ENCODE assay signal across 8 cellular contexts in the genomic region with DNA sequence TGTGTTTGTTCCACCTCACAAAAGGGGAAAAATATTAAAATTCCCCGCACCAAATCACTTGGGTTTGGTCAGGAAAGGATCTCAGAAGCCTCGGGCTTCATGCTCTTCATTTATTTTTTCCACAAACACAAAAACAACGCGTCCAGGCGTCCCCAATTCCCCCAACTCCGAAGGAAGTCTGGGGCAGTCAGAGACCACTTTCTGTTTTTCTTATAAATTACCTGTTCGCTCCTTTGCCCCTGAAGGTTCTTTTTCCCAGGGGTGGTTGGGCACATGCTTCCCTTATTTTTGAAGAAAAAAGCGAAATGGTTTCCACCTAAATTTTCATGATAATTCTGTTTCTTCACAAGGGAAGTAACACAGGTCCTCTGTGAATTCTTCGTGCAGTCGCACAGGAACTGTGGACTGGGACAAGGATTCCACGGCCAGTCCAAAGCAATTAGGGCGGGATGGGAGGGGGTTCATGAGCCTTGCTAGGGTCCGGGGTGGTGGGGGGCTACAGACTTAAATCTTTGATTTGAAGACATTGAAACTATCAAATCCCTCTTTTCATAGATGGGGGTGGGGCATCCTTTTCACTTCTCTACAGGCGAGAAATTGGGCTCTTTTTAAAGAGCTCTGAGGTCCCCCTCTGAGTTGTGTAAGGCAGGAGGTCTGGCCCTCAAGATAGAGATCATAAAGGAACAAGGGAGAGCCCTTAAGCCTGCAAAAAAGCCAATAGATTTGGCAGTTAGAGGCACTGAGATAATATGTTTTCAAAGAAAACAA. TPM values are rescaled to one million over a fixed set of nuclear protein-coding genes. Genes with fewer than 3 reads are reported as not detected.
DNase-seq lines count a peak whose midpoint lies in the region; ATAC-seq and TF ChIP-seq lines count a peak whose summit lies in the region.

No MANE protein-coding gene starts in this region.

- H3K27me3 ChIP-seq in CD8-positive, alpha-beta memory T cell (ENCODE audit: insufficient read depth, low read length, poor library complexity, severe bottlenecking): no peaks in the 10 kb centered on the region
- H3K27me3 ChIP-seq in RWPE2 (ENCODE audit: insufficient read depth, poor library complexity, severe bottlenecking) (no peaks in the 10 kb centered on the region), colonic mucosa (no peaks in the 10 kb centered on the region), thoracic aorta (replicated peaks; ENCODE audit: insufficient read depth) (no peaks in the 10 kb centered on the region)

- peak overlapping the region; percentile 96 for H3K27ac ChIP-seq in CD8-positive, alpha-beta memory T cell (ENCODE audit: low read depth, low read length)
- peak overlapping the region; percentile 92 for H3K27ac ChIP-seq in RWPE2 (ENCODE audit: poor library complexity, severe bottlenecking)
- peak overlapping the region; percentile 99 for H3K27ac ChIP-seq in colonic mucosa
- H3K27ac ChIP-seq in thoracic aorta: peak overlapping the region; percentile 93 to 98

- H3K27ac Mint-ChIP-seq in CD8-positive, alpha-beta memory T cell: peak overlapping the region; percentile 94 to 99 (median 97)

- CTCF ChIA-PET in CD8-positive, alpha-beta memory T cell (lab: Charles Lee): interaction anchor here (1.0 to 2.5 kb wide), 7 partner anchors 13 to 48 kb away, joined by 3 to 12 read pairs (median 5); a partner anchor contains a TSS

- H3K4me3 Mint-ChIP-seq in CD8-positive, alpha-beta memory T cell: peak overlapping the region; percentile 90 to 97 (median 94)

- DNase-seq in CD8-positive, alpha-beta memory T cell: no peak
- DNase-seq in HCEC 1CT: peak; percentile 37
- no peak for DNase-seq in RWPE2 (ENCODE audit: low spot score)
- peak; percentile 58 for DNase-seq in colonic mucosa
- DNase-seq in lung microvascular endothelial cell (ENCODE audit: low read depth in 2 of 2): peak; percentile 23 to 34
- DNase-seq in thoracic aorta (ENCODE audit: low spot score): no peak
- no peak for DNase-seq in stimulated activated CD4-positive, alpha-beta T cell treated with anti-CD3 and anti-CD28 coated beads, Interleukin-4, amount 100 ng/mL, for 4 hours

- peak overlapping the region; percentile 92 for H3K4me3 ChIP-seq in CD8-positive, alpha-beta memory T cell (ENCODE audit: low read length)
- H3K4me3 ChIP-seq in RWPE2 (ENCODE audit: severe bottlenecking) (peak overlapping the region; percentile 44), colonic mucosa (peak overlapping the region; percentile 63), thoracic aorta (peak overlapping the region; percentile 78)

- no peaks in the 10 kb centered on the region for H3K9me3 ChIP-seq in CD8-positive, alpha-beta memory T cell (ENCODE audit: low read length)
- H3K9me3 ChIP-seq in RWPE2 (ENCODE audit: severe bottlenecking) (no peaks in the 10 kb centered on the region), colonic mucosa (no peaks in the 10 kb centered on the region), thoracic aorta (no peaks in the 10 kb centered on the region)

- H3K9me3 Mint-ChIP-seq in CD8-positive, alpha-beta memory T cell: no peaks in the 10 kb centered on the region

- peaks cover 0 to 19% (median 0%) of the 10 kb centered on the region in 3 donors for H3K36me3 Mint-ChIP-seq in CD8-positive, alpha-beta memory T cell

- H3K27me3 Mint-ChIP-seq in CD8-positive, alpha-beta memory T cell: peaks cover 0 to 5% of the 10 kb centered on the region in 2 donors

- peak overlapping the region; percentile 82 to 94 for H3K9ac ChIP-seq in colonic mucosa (ENCODE audit: low read depth in 2 of 2, low read length in 2 of 2)

- peaks cover 9% of the 10 kb centered on the region for H3K4me1 ChIP-seq in CD8-positive, alpha-beta memory T cell (ENCODE audit: insufficient read depth, low read length)
- H3K4me1 ChIP-seq in RWPE2 (ENCODE audit: insufficient read depth, poor library complexity, severe bottlenecking) (peaks cover 8% of the 10 kb centered on the region), colonic mucosa (peaks cover 5% of the 10 kb centered on the region), thoracic aorta (ENCODE audit: control insufficient read depth in 1 of 2, low read depth in 2 of 2) (peaks cover 0 to 9% of the 10 kb centered on the region in 2 donors)

- no peak for TF ChIP-seq CTCF in RWPE2 (IDR thresholded peaks at IDR 0.05; ENCODE audit: poor library complexity, severe bottlenecking)
- TF ChIP-seq CTCF in colonic mucosa (IDR thresholded peaks at IDR 0.05): no peak
- TF ChIP-seq CTCF in thoracic aorta (IDR thresholded peaks at IDR 0.05): no peak

- POLR2A ChIA-PET in CD8-positive, alpha-beta memory T cell (lab: Charles Lee): interaction anchor here (0.6 to 4.8 kb wide), 19 partner anchors 12 to 1836 kb away, joined by 3 to 108 read pairs (median 10); a partner anchor contains a TSS

- intact Hi-C loops in colonic mucosa (cut with DNase I): no loop called here

- H3K4me1 Mint-ChIP-seq in CD8-positive, alpha-beta memory T cell: peaks cover 17 to 30% (median 26%) of the 10 kb centered on the region in 3 donors

- ATAC-seq in RWPE2 (ENCODE audit: low read depth) (no peak), thoracic aorta (ENCODE audit: insufficient number of reproducible peaks, low FRiP score, low read depth) (no peak), HG03139 (IDR thresholded peaks at IDR 0.05; ENCODE audit: unreplicated experiment) (no peak)

- no peaks in the 10 kb centered on the region for H3K36me3 ChIP-seq in CD8-positive, alpha-beta memory T cell (ENCODE audit: insufficient read depth, low read length)
- no peaks in the 10 kb centered on the region for H3K36me3 ChIP-seq in RWPE2 (ENCODE audit: low read depth)
- H3K36me3 ChIP-seq in colonic mucosa: no peaks in the 10 kb centered on the region
- no peaks in the 10 kb centered on the region for H3K36me3 ChIP-seq in thoracic aorta

RNA-seq across cellular contexts. Expression of a gene that starts 30.5 kb away (rescaled TPM):
- 1 to 10 TPM in 1 of 2 experiments, under 1 TPM in 1; 0.37 to 1.1 TPM for total RNA-seq in CD8-positive, alpha-beta memory T cell
- polyA plus RNA-seq in CD8-positive, alpha-beta memory T cell: 4.8 TPM
- total RNA-seq in colonic mucosa: 10 to 100 TPM; 11.1 to 11.8 TPM
- total RNA-seq in lung microvascular endothelial cell: 1.4 and 1.7 TPM in 2 replicates
- 10 to 100 TPM in 1 of 2 donors, 1 to 10 TPM in 1; 8.7 to 10.1 TPM for total RNA-seq in thoracic aorta

Comparison
In these comparisons a context has a peak if more than half of its experiments do, and no peak if none do; other contexts are left out.
1. DNase-seq: peak in HCEC 1CT (single experiment), colonic mucosa (single experiment) and lung microvascular endothelial cell (2 of 2); none in CD8-positive, alpha-beta memory T cell (0 of 5), RWPE2 (single experiment), thoracic aorta (single experiment) and stimulated activated CD4-positive, alpha-beta T cell treated with anti-CD3 and anti-CD28 coated beads, Interleukin-4, amount 100 ng/mL, for 4 hours (0 of 2).
2. Peak in every context shown above with its lines, with median percentiles within 50 percentile points of each other: H3K27ac ChIP-seq and H3K4me3 ChIP-seq.